In the genomic region with DNA sequence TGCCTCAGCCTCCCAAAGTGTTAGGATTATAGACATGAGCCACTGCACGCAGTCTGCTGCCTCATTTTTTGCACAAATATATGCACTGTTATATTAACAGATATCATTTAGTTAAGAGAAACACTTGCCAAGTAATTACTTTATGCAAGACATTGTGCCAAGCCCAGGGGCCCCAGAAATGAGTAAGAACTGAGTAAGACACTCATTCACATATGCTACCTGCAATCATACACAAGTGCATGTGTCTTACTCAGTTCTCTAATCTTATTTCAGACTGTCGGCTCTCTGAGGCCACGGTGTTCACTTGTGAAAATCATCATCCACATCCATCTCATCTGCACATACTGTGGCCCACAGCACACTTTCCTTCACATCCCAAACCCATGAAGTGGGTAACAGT, we compare ENCODE assay signal across 17 cellular contexts. TPM values are rescaled to one million over a fixed set of nuclear protein-coding genes. Genes with fewer than 3 reads are reported as not detected.
DNase-seq lines count a peak whose midpoint lies in the region; ATAC-seq and TF ChIP-seq lines count a peak whose summit lies in the region.
"Had no signal": no experiment of that assay in that cellular context is flagged by ENCODE, and none has a peak within 500 bp of the region (broad histone marks: within the 10 kb centered on the region; RNA-seq: fewer than 3 reads in every experiment).

No MANE protein-coding gene starts in this region.

- no peak overlapping the region for H3K27ac ChIP-seq in heart right ventricle
- H3K27ac ChIP-seq: brain microvascular endothelial cell had no signal

- H3K27me3 ChIP-seq in heart right ventricle = no peaks in the 10 kb centered on the region
- H3K27me3 ChIP-seq: BE2C, brain microvascular endothelial cell, tibial nerve had no signal

- no peaks in the 10 kb centered on the region for H3K9me3 Mint-ChIP-seq in T-helper 2 cell treated with Interferon-gamma antibody and Interleukin-4, amounts not matched to agents 5 μg/mL and 100 μg/mL, for 36 hours
- no peaks in the 10 kb centered on the region for H3K9me3 Mint-ChIP-seq in activated T-helper 2 cell treated with anti-CD3 and anti-CD28 coated beads, Interferon-gamma antibody, Interleukin-2, Interleukin-4, amounts not matched to agents 10 μg/mL and 5 μg/mL and 100 μg/mL, durations not matched to agents 14 hours and 24 hours and 36 hours
- H3K9me3 Mint-ChIP-seq: dendritic cell treated with granulocyte-macrophage colony-stimulating factor and Interleukin-4, amounts not matched to agents 40 ng/mL and 50 ng/mL, for 4 days had no signal

- H3K4me1 Mint-ChIP-seq in T-helper 2 cell treated with Interferon-gamma antibody and Interleukin-4, amounts not matched to agents 5 μg/mL and 100 μg/mL, for 36 hours (ENCODE audit: low read depth) = peaks cover 61% of the 10 kb centered on the region
- peaks cover 77% of the 10 kb centered on the region for H3K4me1 Mint-ChIP-seq in activated T-helper 2 cell treated with anti-CD3 and anti-CD28 coated beads, Interferon-gamma antibody, Interleukin-2, Interleukin-4, amounts not matched to agents 10 μg/mL and 5 μg/mL and 100 μg/mL, durations not matched to agents 14 hours and 24 hours and 36 hours (ENCODE audit: low read depth)

- H3K27ac Mint-ChIP-seq in T-helper 2 cell treated with Interferon-gamma antibody and Interleukin-4, amounts not matched to agents 5 μg/mL and 100 μg/mL, for 36 hours = peak overlapping the region; percentile 42
- peak overlapping the region; percentile 82 for H3K27ac Mint-ChIP-seq in activated T-helper 2 cell treated with anti-CD3 and anti-CD28 coated beads, Interferon-gamma antibody, Interleukin-2, Interleukin-4, amounts not matched to agents 10 μg/mL and 5 μg/mL and 100 μg/mL, durations not matched to agents 14 hours and 24 hours and 36 hours

- peak overlapping the region; percentile 12 for H3K4me3 Mint-ChIP-seq in T-helper 2 cell treated with Interferon-gamma antibody and Interleukin-4, amounts not matched to agents 5 μg/mL and 100 μg/mL, for 36 hours
- no peak overlapping the region for H3K4me3 Mint-ChIP-seq in activated T-helper 2 cell treated with anti-CD3 and anti-CD28 coated beads, Interferon-gamma antibody, Interleukin-2, Interleukin-4, amounts not matched to agents 10 μg/mL and 5 μg/mL and 100 μg/mL, durations not matched to agents 14 hours and 24 hours and 36 hours (ENCODE audit: low read depth)
- H3K4me3 Mint-ChIP-seq: dendritic cell treated with granulocyte-macrophage colony-stimulating factor and Interleukin-4, amounts not matched to agents 40 ng/mL and 50 ng/mL, for 4 days had no signal

- TF ChIP-seq CTCF in fibroblast of mammary gland (conservative IDR thresholded peaks at IDR 0.05; ENCODE audit: control insufficient read depth, insufficient read depth, low read depth, low read length) (no peak), heart right ventricle (IDR thresholded peaks at IDR 0.05) (no peak)

- intact Hi-C loops in activated T-helper 2 cell treated with anti-CD3 and anti-CD28 coated beads, Interferon-gamma antibody, Interleukin-2, Interleukin-4, amounts not matched to agents 10 μg/mL and 5 μg/mL and 100 μg/mL, durations not matched to agents 14 hours and 24 hours and 36 hours (cut with micrococcal nuclease) = loop anchor here (1.0 to 2.0 kb wide), 2 partner anchors 10 to 16 kb away; partner anchors contain the start of gene TRAF1
- intact Hi-C loops in heart right ventricle (cut with DNase I) = no loop called here

- no peak for DNase-seq in T-helper 2 cell treated with Interferon-gamma antibody and Interleukin-4, amounts not matched to agents 5 μg/mL and 100 μg/mL, for 36 hours (ENCODE audit: low spot score)
- DNase-seq in T-helper 2 cell (no peak), ELR (ENCODE audit: low read depth) (peak; percentile 43), fibroblast of mammary gland (ENCODE audit: low read depth) (peak; percentile 54), cortex of kidney (lab: John Stamatoyannopoulos, UW) (no peak), NOMO-1 (lab: John Stamatoyannopoulos, UW; ENCODE audit: unreplicated experiment in 2 of 2) (no peak), heart right ventricle (no peak)
- no peak for DNase-seq in activated T-helper 2 cell treated with anti-CD3 and anti-CD28 coated beads, Interferon-gamma antibody, Interleukin-2, Interleukin-4, amounts not matched to agents 10 μg/mL and 5 μg/mL and 100 μg/mL, durations not matched to agents 14 hours and 24 hours and 36 hours (ENCODE audit: low spot score)
- DNase-seq: 8988T, BE2C, brain microvascular endothelial cell, NCI-H1092 treated with DMSO at 0.1 percent for 48 hours, NCI-H526 had no signal

- H3K36me3 ChIP-seq in heart right ventricle = peaks cover 0 to 86% (median 0%) of the 10 kb centered on the region in 9 donors
- H3K36me3 ChIP-seq: BE2C, brain microvascular endothelial cell had no signal

- H3K27me3 Mint-ChIP-seq in T-helper 2 cell treated with Interferon-gamma antibody and Interleukin-4, amounts not matched to agents 5 μg/mL and 100 μg/mL, for 36 hours (ENCODE audit: low read depth) = no peaks in the 10 kb centered on the region
- H3K27me3 Mint-ChIP-seq in activated T-helper 2 cell treated with anti-CD3 and anti-CD28 coated beads, Interferon-gamma antibody, Interleukin-2, Interleukin-4, amounts not matched to agents 10 μg/mL and 5 μg/mL and 100 μg/mL, durations not matched to agents 14 hours and 24 hours and 36 hours (ENCODE audit: low read depth) = no peaks in the 10 kb centered on the region
- H3K27me3 Mint-ChIP-seq: dendritic cell treated with granulocyte-macrophage colony-stimulating factor and Interleukin-4, amounts not matched to agents 40 ng/mL and 50 ng/mL, for 4 days had no signal

- 92 to 95% methylated on average over 3 of the region's 3 CpGs for WGBS in heart right ventricle, 2 donors

- H3K4me1 ChIP-seq in heart right ventricle = peaks cover 0 to 17% (median 0%) of the 10 kb centered on the region in 9 donors
- H3K4me1 ChIP-seq: BE2C had no signal

- ATAC-seq in heart right ventricle = no peak
- ATAC-seq: K562, left lobe of liver had no signal

- no peaks in the 10 kb centered on the region for H3K9me3 ChIP-seq in heart right ventricle
- H3K9me3 ChIP-seq: BE2C, tibial nerve had no signal

- peaks cover 86% of the 10 kb centered on the region for H3K36me3 Mint-ChIP-seq in T-helper 2 cell treated with Interferon-gamma antibody and Interleukin-4, amounts not matched to agents 5 μg/mL and 100 μg/mL, for 36 hours (ENCODE audit: low read depth)
- peaks cover 95% of the 10 kb centered on the region for H3K36me3 Mint-ChIP-seq in activated T-helper 2 cell treated with anti-CD3 and anti-CD28 coated beads, Interferon-gamma antibody, Interleukin-2, Interleukin-4, amounts not matched to agents 10 μg/mL and 5 μg/mL and 100 μg/mL, durations not matched to agents 14 hours and 24 hours and 36 hours (ENCODE audit: low read depth)

- H3K4me3 ChIP-seq in fibroblast of mammary gland (ENCODE audit: control insufficient read depth, low read depth, low read length) (no peak overlapping the region), heart right ventricle (no peak overlapping the region)
- H3K4me3 ChIP-seq: K562, tibial nerve had no signal

RNA-seq across cellular contexts. Expression of gene TRAF1, which starts 16.0 kb away (rescaled TPM):
- total RNA-seq in activated T-helper 2 cell treated with anti-CD3 and anti-CD28 coated beads, Interferon-gamma antibody, Interleukin-2, Interleukin-4, amounts not matched to agents 10 μg/mL and 5 μg/mL and 100 μg/mL, durations not matched to agents 14 hours and 24 hours and 36 hours = 164 TPM in 2 replicates
- total RNA-seq in heart right ventricle = 1 to 10 TPM; 1.1 to 6.7 (median 1.9) TPM
- 1 to 10 TPM; 2.2 to 5.7 TPM for polyA plus RNA-seq in heart right ventricle

RNA-seq across cellular contexts. Expression of gene PHF19, which starts 33.7 kb away (rescaled TPM):
- 167 and 170 TPM in 2 replicates for total RNA-seq in activated T-helper 2 cell treated with anti-CD3 and anti-CD28 coated beads, Interferon-gamma antibody, Interleukin-2, Interleukin-4, amounts not matched to agents 10 μg/mL and 5 μg/mL and 100 μg/mL, durations not matched to agents 14 hours and 24 hours and 36 hours
- 10 to 100 TPM in 8 of 10 donors, 1 to 10 TPM in 2; 9.2 to 24.0 (median 13.4) TPM for total RNA-seq in heart right ventricle
- polyA plus RNA-seq in heart right ventricle = 10 to 100 TPM; 10.2 to 12.5 TPM

Comparison
In these comparisons a context has a peak if more than half of its experiments do, and no peak if none do; other contexts are left out.
1. DNase-seq: peak in ELR (single experiment) and fibroblast of mammary gland (single experiment); none in T-helper 2 cell treated with Interferon-gamma antibody and Interleukin-4, amounts not matched to agents 5 μg/mL and 100 μg/mL, for 36 hours (single experiment), T-helper 2 cell (0 of 5), activated T-helper 2 cell treated with anti-CD3 and anti-CD28 coated beads, Interferon-gamma antibody, Interleukin-2, Interleukin-4, amounts not matched to agents 10 μg/mL and 5 μg/mL and 100 μg/mL, durations not matched to agents 14 hours and 24 hours and 36 hours (single experiment), cortex of kidney (single experiment), NOMO-1 (0 of 2) and heart right ventricle (0 of 2).
2. RNA of gene TRAF1, which starts 16.0 kb away (total RNA-seq): 164 TPM in activated T-helper 2 cell treated with anti-CD3 and anti-CD28 coated beads, Interferon-gamma antibody, Interleukin-2, Interleukin-4, amounts not matched to agents 10 μg/mL and 5 μg/mL and 100 μg/mL, durations not matched to agents 14 hours and 24 hours and 36 hours; 1.1 to 6.7 TPM in heart right ventricle; every median in the first group is over 10 times any median in the second.